Comparison of ENCODE assay signal across 19 cellular contexts in genomic region chrX:124023838-124024238, GRCh38.
DNase-seq lines count a peak whose midpoint lies in the region; ATAC-seq, FAIRE-seq and TF ChIP-seq lines count a peak whose summit lies in the region.
"Had no signal": no experiment of that assay in that cellular context is flagged by ENCODE, and none has a peak within 500 bp of the region (broad histone marks: within the 10 kb centered on the region; RNA-seq: fewer than 3 reads in every experiment).

No MANE protein-coding gene starts in this region.

- peak overlapping the region in 4 of 7 donors; percentile 33 to 81 (median 47) for H3K27ac Mint-ChIP-seq in CD14-positive monocyte
- H3K27ac Mint-ChIP-seq in naive thymus-derived CD4-positive, alpha-beta T cell: peak overlapping the region in 6 of 9 donors; percentile 32 to 69 (median 48)
- H3K27ac Mint-ChIP-seq: dendritic cell treated with granulocyte-macrophage colony-stimulating factor and Interleukin-4, amounts not matched to agents 40 ng/mL and 50 ng/mL, for 4 days; stimulated activated memory B cell treated with anti-CD40 and anti-IgM and Interleukin-4, amounts not matched to agents 10 μg/mL and 1 μg/mL and 100 μg/mL, for 72 hours had no signal

- peaks cover 0 to 1% (median 0%) of the 10 kb centered on the region in 7 donors for H3K9me3 Mint-ChIP-seq in CD14-positive monocyte
- no peaks in the 10 kb centered on the region for H3K9me3 Mint-ChIP-seq in naive thymus-derived CD4-positive, alpha-beta T cell
- H3K9me3 Mint-ChIP-seq: dendritic cell treated with granulocyte-macrophage colony-stimulating factor and Interleukin-4, amounts not matched to agents 40 ng/mL and 50 ng/mL, for 4 days; stimulated activated memory B cell treated with anti-CD40 and anti-IgM and Interleukin-4, amounts not matched to agents 10 μg/mL and 1 μg/mL and 100 μg/mL, for 72 hours had no signal

- no peak for DNase-seq in CD14-positive monocyte (ENCODE audit: low spot score)
- DNase-seq in H54 (ENCODE audit: insufficient read length, low spot score): no peak
- DNase-seq in astrocyte of the spinal cord (ENCODE audit: low read depth, low spot score): peak; percentile 17
- no peak for DNase-seq in naive thymus-derived CD4-positive, alpha-beta T cell
- DNase-seq in head of caudate nucleus: no peak
- no peak for DNase-seq in amygdala (lab: John Stamatoyannopoulos, UW)
- no peak for DNase-seq in coronary artery (ENCODE audit: low spot score)
- no peak for DNase-seq in left lobe of liver (ENCODE audit: low spot score)
- DNase-seq: activated CD4-positive, alpha-beta T cell treated with anti-CD3 and anti-CD28 coated beads for 1 hour; activated gamma-delta T cell treated with Interleukin-2 at 50 U/mL for 16 hours; H7; left ventricle myocardium inferior; NCI-H1417 treated with DMSO at 0.1 percent for 48 hours; NCI-H524 treated with DMSO at 0.1 percent for 48 hours; occipital lobe had no signal

- H3K9me3 ChIP-seq in naive thymus-derived CD4-positive, alpha-beta T cell (ENCODE audit: control insufficient read depth in 2 of 3, low read length in 3 of 3): no peaks in the 10 kb centered on the region
- H3K9me3 ChIP-seq: left ventricle myocardium inferior had no signal

- POLR2A ChIA-PET in naive thymus-derived CD4-positive, alpha-beta T cell (lab: Charles Lee): no interaction called here

- CTCF ChIA-PET in naive thymus-derived CD4-positive, alpha-beta T cell (lab: Charles Lee): interaction anchor here (0.6 kb wide), 1 partner anchor 63 kb away, joined by 3 read pairs; no protein-coding TSS in a partner anchor

- in situ Hi-C loops in astrocyte of the spinal cord (cut with HindIII; ENCODE audit: low sequenced_read_pairs): no loop called here

- H3K27ac ChIP-seq in naive thymus-derived CD4-positive, alpha-beta T cell (ENCODE audit: low read depth, low read length): no peak overlapping the region
- no peak overlapping the region for H3K27ac ChIP-seq in coronary artery
- H3K27ac ChIP-seq: C4-2B, left ventricle myocardium inferior, SK-N-MC had no signal

- intact Hi-C loops in CD14-positive monocyte (cut with micrococcal nuclease): no loop called here
- intact Hi-C loops in naive thymus-derived CD4-positive, alpha-beta T cell (cut with micrococcal nuclease): loop anchor here in 1 of 2 donors (5.0 kb wide), 1 partner anchor 38 kb away; no protein-coding TSS in a partner anchor
- intact Hi-C loops in head of caudate nucleus (cut with DNase I): no loop called here

- FAIRE-seq in H54 (lab: Jason Lieb, UNC): peak; percentile 15

- TF ChIP-seq POLR2A in H54 (IDR thresholded peaks at IDR 0.05; ENCODE audit: low read depth, low read length): no peak

- no peaks in the 10 kb centered on the region for H3K27me3 ChIP-seq in naive thymus-derived CD4-positive, alpha-beta T cell (ENCODE audit: control insufficient read depth in 2 of 2, insufficient read depth in 2 of 2, low read length in 2 of 2)

- H3K4me1 Mint-ChIP-seq in CD14-positive monocyte: no peaks in the 10 kb centered on the region
- H3K4me1 Mint-ChIP-seq in naive thymus-derived CD4-positive, alpha-beta T cell: peaks cover 2 to 36% (median 18%) of the 10 kb centered on the region in 7 donors
- H3K4me1 Mint-ChIP-seq: stimulated activated memory B cell treated with anti-CD40 and anti-IgM and Interleukin-4, amounts not matched to agents 10 μg/mL and 1 μg/mL and 100 μg/mL, for 72 hours had no signal

- peaks cover 0 to 6% (median 5%) of the 10 kb centered on the region in 3 experiments for H3K36me3 ChIP-seq in naive thymus-derived CD4-positive, alpha-beta T cell (ENCODE audit: control insufficient read depth in 2 of 3, insufficient read depth in 3 of 3, low read length in 3 of 3)

- TF ChIP-seq CTCF in CD14-positive monocyte (IDR thresholded peaks at IDR 0.05): no peak
- TF ChIP-seq CTCF in astrocyte of the spinal cord (IDR thresholded peaks at IDR 0.05; ENCODE audit: low read depth, low read length): no peak
- TF ChIP-seq CTCF in coronary artery (IDR thresholded peaks at IDR 0.05): no peak

- peaks cover 0 to 1% (median 0%) of the 10 kb centered on the region in 3 donors for H3K27me3 Mint-ChIP-seq in CD14-positive monocyte (ENCODE audit: low read depth in 3 of 3)
- no peaks in the 10 kb centered on the region for H3K27me3 Mint-ChIP-seq in naive thymus-derived CD4-positive, alpha-beta T cell
- H3K27me3 Mint-ChIP-seq: dendritic cell treated with granulocyte-macrophage colony-stimulating factor and Interleukin-4, amounts not matched to agents 40 ng/mL and 50 ng/mL, for 4 days; stimulated activated memory B cell treated with anti-CD40 and anti-IgM and Interleukin-4, amounts not matched to agents 10 μg/mL and 1 μg/mL and 100 μg/mL, for 72 hours had no signal

- no peak for ATAC-seq in naive thymus-derived CD4-positive, alpha-beta T cell
- ATAC-seq in left lobe of liver: no peak
- ATAC-seq: stimulated activated memory B cell treated with anti-CD40 and anti-IgM and Interleukin-4, amounts not matched to agents 10 μg/mL and 1 μg/mL and 100 μg/mL, for 72 hours had no signal

- H3K4me3 ChIP-seq in astrocyte of the spinal cord (ENCODE audit: low read depth, low read length) (no peak overlapping the region), coronary artery (no peak overlapping the region)
- H3K4me3 ChIP-seq in naive thymus-derived CD4-positive, alpha-beta T cell (ENCODE audit: low read length): no peak overlapping the region
- H3K4me3 ChIP-seq: left ventricle myocardium inferior, SK-N-MC had no signal

- H3K4me1 ChIP-seq in naive thymus-derived CD4-positive, alpha-beta T cell (ENCODE audit: control insufficient read depth in 2 of 2, insufficient read depth in 2 of 2, low read length in 2 of 2): peaks cover 0 to 9% of the 10 kb centered on the region in 2 donors

- H3K36me3 Mint-ChIP-seq in CD14-positive monocyte: peaks cover 19 to 25% of the 10 kb centered on the region in 2 donors
- H3K36me3 Mint-ChIP-seq in naive thymus-derived CD4-positive, alpha-beta T cell: peaks cover 0 to 2% (median 0%) of the 10 kb centered on the region in 5 donors
- H3K36me3 Mint-ChIP-seq: stimulated activated memory B cell treated with anti-CD40 and anti-IgM and Interleukin-4, amounts not matched to agents 10 μg/mL and 1 μg/mL and 100 μg/mL, for 72 hours had no signal

- no peak overlapping the region for H3K4me3 Mint-ChIP-seq in CD14-positive monocyte
- no peak overlapping the region for H3K4me3 Mint-ChIP-seq in naive thymus-derived CD4-positive, alpha-beta T cell
- H3K4me3 Mint-ChIP-seq: dendritic cell treated with granulocyte-macrophage colony-stimulating factor and Interleukin-4, amounts not matched to agents 40 ng/mL and 50 ng/mL, for 4 days; stimulated activated memory B cell treated with anti-CD40 and anti-IgM and Interleukin-4, amounts not matched to agents 10 μg/mL and 1 μg/mL and 100 μg/mL, for 72 hours had no signal
